ENCODE assay signal across 11 cellular contexts in the genomic region with DNA sequence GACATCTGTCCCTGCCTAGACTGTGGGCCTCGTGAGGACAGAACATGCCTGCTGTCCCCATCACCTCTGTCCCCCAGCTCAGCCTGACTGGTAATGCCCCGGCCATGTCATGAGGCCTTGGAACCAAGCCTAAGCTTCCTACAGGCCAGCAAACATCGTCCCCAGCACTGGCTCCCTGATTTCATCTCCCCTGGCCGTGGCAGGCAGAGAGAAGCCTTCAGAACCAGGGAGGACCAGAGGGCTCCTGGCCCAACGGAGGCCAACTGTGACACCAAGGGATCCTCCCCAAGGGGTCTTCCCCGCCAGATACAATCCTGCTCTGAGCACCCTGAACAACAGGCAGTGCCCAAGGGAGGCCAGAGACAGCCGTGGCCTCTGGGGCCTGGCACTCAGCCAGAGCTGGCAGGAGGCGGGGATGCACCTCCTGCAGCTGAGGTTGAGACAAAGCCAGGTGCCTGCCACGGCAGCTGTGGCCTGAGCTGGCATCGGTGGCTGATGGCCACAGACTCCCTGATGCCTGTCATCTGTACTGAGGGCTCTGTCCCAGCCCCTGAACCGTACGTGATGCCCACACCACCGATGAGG. TPM values are rescaled to one million over a fixed set of nuclear protein-coding genes. Genes with fewer than 3 reads are reported as not detected.
DNase-seq lines count a peak whose midpoint lies in the region; ATAC-seq and TF ChIP-seq lines count a peak whose summit lies in the region.
"Had no signal": no experiment of that assay in that cellular context is flagged by ENCODE, and none has a peak within 500 bp of the region (broad histone marks: within the 10 kb centered on the region; RNA-seq: fewer than 3 reads in every experiment).

No MANE protein-coding gene starts in this region.

- peak; percentile 49 for ATAC-seq in mucosa of descending colon
- ATAC-seq: stimulated activated memory B cell treated with anti-CD40 and anti-IgM and Interleukin-4, amounts not matched to agents 10 μg/mL and 1 μg/mL and 100 μg/mL, for 72 hours had no signal

- intact Hi-C loops in mucosa of descending colon (cut with DNase I, micrococcal nuclease) = no loop called here

- H3K36me3 ChIP-seq in mucosa of descending colon (ENCODE audit: low read depth) = no peaks in the 10 kb centered on the region

- DNase-seq in DMS53 (lab: John Stamatoyannopoulos, UW) (peak; percentile 88), NCI-H1105 treated with DMSO at 0.1 percent for 48 hours (lab: John Stamatoyannopoulos, UW) (peak; percentile 84), mucosa of descending colon (peak in 2 of 3 donors; percentile 34 to 35), GM19240 (ENCODE audit: insufficient read length, low spot score) (no peak), dedifferentiated amniotic fluid mesenchymal stem cell (ENCODE audit: extremely low spot score) (no peak), nucleus accumbens (lab: John Stamatoyannopoulos, UW) (no peak), CD1c-positive myeloid dendritic cell (ENCODE audit: extremely low spot score) (no peak)
- DNase-seq: activated naive CD4-positive, alpha-beta T cell treated with anti-CD3 and anti-CD28 coated beads, Interleukin-2, amount 50 U/mL, for 16 hours; T1000 had no signal

- H3K4me3 ChIP-seq in mucosa of descending colon = no peak overlapping the region

- H3K27ac ChIP-seq in VCaP = peak overlapping the region; percentile 57

- TF ChIP-seq CTCF in VCaP (conservative IDR thresholded peaks at IDR 0.05) (no peak), mucosa of descending colon (IDR thresholded peaks at IDR 0.05) (no peak)

- no peaks in the 10 kb centered on the region for H3K9me3 ChIP-seq in mucosa of descending colon

- no peaks in the 10 kb centered on the region for H3K4me1 ChIP-seq in mucosa of descending colon (ENCODE audit: low read depth)

RNA-seq across cellular contexts. Expression of gene NPHP4, which starts 9.9 kb away (rescaled TPM):
- 10 to 100 TPM in 2 of 3 donors, 1 to 10 TPM in 1; 7.5 to 12.2 (median 10.3) TPM for total RNA-seq in mucosa of descending colon

RNA-seq across cellular contexts. Expression of gene KCNAB2, which starts 43.6 kb away (rescaled TPM):
- total RNA-seq in mucosa of descending colon = 10 to 100 TPM in 2 of 3 donors, 1 to 10 TPM in 1; 6.9 to 15.7 (median 11.8) TPM

Comparison
In these comparisons a context has a peak if more than half of its experiments do, and no peak if none do; other contexts are left out.
1. DNase-seq: peak in DMS53 (single experiment), NCI-H1105 treated with DMSO at 0.1 percent for 48 hours (single experiment) and mucosa of descending colon (2 of 3); none in GM19240 (single experiment), dedifferentiated amniotic fluid mesenchymal stem cell (single experiment), nucleus accumbens (0 of 56) and CD1c-positive myeloid dendritic cell (single experiment).